In the genomic region with DNA sequence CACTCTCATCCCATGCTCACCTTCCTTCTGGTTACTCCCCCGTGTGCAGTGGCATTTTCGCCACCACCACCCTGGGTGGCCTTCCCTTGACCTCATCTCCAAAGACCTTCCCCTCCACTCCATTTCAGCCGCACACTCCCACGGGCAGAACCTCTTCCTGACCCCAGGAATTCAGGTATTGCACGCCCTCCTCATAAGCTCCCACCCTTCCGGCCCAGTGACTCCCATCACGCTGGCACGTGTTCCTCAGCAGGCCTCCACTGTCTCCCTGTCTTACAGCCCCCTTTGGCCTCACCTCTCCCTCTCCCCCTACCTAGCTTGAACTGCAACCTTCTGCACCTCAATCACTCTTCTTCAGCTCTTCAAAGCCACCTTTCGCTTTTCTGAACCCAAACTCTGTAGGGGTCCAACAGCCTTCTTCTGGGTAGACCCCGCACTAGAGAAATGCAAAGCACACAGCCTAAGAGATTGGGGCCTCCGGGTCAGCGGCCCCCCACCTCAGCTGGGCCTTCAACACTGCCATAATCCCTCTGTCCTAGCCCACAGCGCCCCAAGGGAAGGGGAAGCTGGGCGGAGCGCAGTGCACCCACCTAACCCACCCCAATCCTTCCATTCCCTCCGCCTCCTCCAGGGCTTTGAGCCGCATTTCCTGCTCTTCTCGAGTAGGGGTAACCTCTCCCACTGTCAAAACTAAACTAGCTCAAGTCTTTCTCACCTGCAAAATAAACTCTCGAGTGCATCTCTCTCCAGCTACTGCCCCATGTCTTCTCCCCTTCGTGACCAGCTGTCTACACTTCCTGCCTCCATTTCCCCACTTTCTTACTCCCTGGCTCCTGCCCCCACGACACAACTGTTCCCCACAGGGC, we compare ENCODE assay signal across 14 cellular contexts. TPM values are rescaled to one million over a fixed set of nuclear protein-coding genes. Genes with fewer than 3 reads are reported as not detected.
DNase-seq lines count a peak whose midpoint lies in the region; ATAC-seq, FAIRE-seq and TF ChIP-seq lines count a peak whose summit lies in the region.
"Had no signal": no experiment of that assay in that cellular context is flagged by ENCODE, and none has a peak within 500 bp of the region (broad histone marks: within the 10 kb centered on the region; RNA-seq: fewer than 3 reads in every experiment).

No MANE protein-coding gene starts in this region.

- 87 to 92% (median 88%) methylated on average over 21 of the region's 21 CpGs for WGBS in stomach, 5 donors

- TF ChIP-seq EP300 in stomach (IDR thresholded peaks at IDR 0.05) = no peak

- no peak for TF ChIP-seq CTCF in HFF-Myc (IDR thresholded peaks at IDR 0.05; ENCODE audit: low read depth, low read length, missing control alignments)
- TF ChIP-seq CTCF in stomach (IDR thresholded peaks at IDR 0.05) = no peak

- H3K4me1 ChIP-seq in CD4-positive, CD25-positive, alpha-beta regulatory T cell (ENCODE audit: control insufficient read depth, insufficient read depth, low read length, poor library complexity, severe bottlenecking) = peaks cover 22% of the 10 kb centered on the region
- peaks cover 13 to 43% (median 23%) of the 10 kb centered on the region in 4 donors for H3K4me1 ChIP-seq in stomach

- FAIRE-seq in GM19239 (lab: Jason Lieb, UNC) = no peak

- no peaks in the 10 kb centered on the region for H3K9me3 ChIP-seq in CD4-positive, CD25-positive, alpha-beta regulatory T cell (ENCODE audit: control insufficient read depth in 2 of 2, low read length in 2 of 2)
- H3K9me3 ChIP-seq in stomach = no peaks in the 10 kb centered on the region
- H3K9me3 ChIP-seq: neutrophil, Peyer's patch, uterus had no signal

- peak overlapping the region in 1 of 3 donors; percentile 76 for H3K27ac Mint-ChIP-seq in CD4-positive, CD25-positive, alpha-beta regulatory T cell
- H3K27ac Mint-ChIP-seq in activated T-helper 1 cell treated with anti-CD3 and anti-CD28 coated beads, Interleukin-12 subunit alpha, Interleukin-12 subunit beta, Interleukin-2, Interleukin-4 antibody, amounts not matched to agents 30 ng/mL and 10 ng/mL and 1 ng/mL, durations not matched to agents 14 hours and 24 hours and 36 hours = peak overlapping the region; percentile 9
- peak overlapping the region in 4 of 10 donors; percentile 41 to 81 (median 69) for H3K27ac Mint-ChIP-seq in naive thymus-derived CD8-positive, alpha-beta T cell

- no peak overlapping the region for H3K27ac ChIP-seq in CD4-positive, CD25-positive, alpha-beta regulatory T cell (ENCODE audit: insufficient read depth, low read length, poor library complexity, severe bottlenecking)
- no peak overlapping the region for H3K27ac ChIP-seq in stomach
- H3K27ac ChIP-seq: neutrophil, Peyer's patch, uterus had no signal

- no peak for DNase-seq in CD4-positive, CD25-positive, alpha-beta regulatory T cell
- DNase-seq in HFF-Myc (ENCODE audit: extremely low read depth, low read depth) (no peak), stomach (no peak), GM19239 (ENCODE audit: insufficient read length, low spot score) (no peak), HPDE6-E6E7 (ENCODE audit: extremely low spot score) (no peak), superior temporal gyrus (ENCODE audit: extremely low spot score) (no peak)
- no peak for DNase-seq in activated T-helper 1 cell treated with anti-CD3 and anti-CD28 coated beads, Interleukin-12 subunit alpha, Interleukin-12 subunit beta, Interleukin-2, Interleukin-4 antibody, amounts not matched to agents 30 ng/mL and 10 ng/mL and 1 ng/mL, durations not matched to agents 14 hours and 24 hours and 36 hours (ENCODE audit: low spot score)
- no peak for DNase-seq in naive thymus-derived CD8-positive, alpha-beta T cell
- DNase-seq: activated CD4-positive, alpha-beta T cell treated with anti-CD3 and anti-CD28 coated beads, Interleukin-2, amount 50 U/mL, for 4 hours; cortex of kidney; Peyer's patch; uterus had no signal

- ATAC-seq in CD4-positive, CD25-positive, alpha-beta regulatory T cell (ENCODE audit: low read depth in 2 of 2) = no peak
- no peak for ATAC-seq in naive thymus-derived CD8-positive, alpha-beta T cell

- H3K27me3 ChIP-seq in CD4-positive, CD25-positive, alpha-beta regulatory T cell (ENCODE audit: control insufficient read depth, insufficient read depth, low read length) = no peaks in the 10 kb centered on the region
- H3K27me3 ChIP-seq in stomach = no peaks in the 10 kb centered on the region
- H3K27me3 ChIP-seq: Peyer's patch, uterus had no signal

- no peaks in the 10 kb centered on the region for H3K36me3 Mint-ChIP-seq in CD4-positive, CD25-positive, alpha-beta regulatory T cell
- peaks cover 15% of the 10 kb centered on the region for H3K36me3 Mint-ChIP-seq in activated T-helper 1 cell treated with anti-CD3 and anti-CD28 coated beads, Interleukin-12 subunit alpha, Interleukin-12 subunit beta, Interleukin-2, Interleukin-4 antibody, amounts not matched to agents 30 ng/mL and 10 ng/mL and 1 ng/mL, durations not matched to agents 14 hours and 24 hours and 36 hours (ENCODE audit: low read depth)
- H3K36me3 Mint-ChIP-seq in naive thymus-derived CD8-positive, alpha-beta T cell = no peaks in the 10 kb centered on the region

- POLR2A ChIA-PET in naive thymus-derived CD8-positive, alpha-beta T cell (lab: Charles Lee) = interaction anchor here (2.1 to 3.7 kb wide), 2 partner anchors 18 to 41 kb away, joined by 17 to 26 read pairs; a partner anchor contains a TSS

- no peaks in the 10 kb centered on the region for H3K36me3 ChIP-seq in CD4-positive, CD25-positive, alpha-beta regulatory T cell (ENCODE audit: control insufficient read depth, insufficient read depth, low read length)
- H3K36me3 ChIP-seq in stomach = no peaks in the 10 kb centered on the region
- H3K36me3 ChIP-seq: neutrophil, Peyer's patch, uterus had no signal

- peaks cover 0 to 3% (median 0%) of the 10 kb centered on the region in 7 donors for H3K9me3 Mint-ChIP-seq in CD4-positive, CD25-positive, alpha-beta regulatory T cell
- H3K9me3 Mint-ChIP-seq in activated T-helper 1 cell treated with anti-CD3 and anti-CD28 coated beads, Interleukin-12 subunit alpha, Interleukin-12 subunit beta, Interleukin-2, Interleukin-4 antibody, amounts not matched to agents 30 ng/mL and 10 ng/mL and 1 ng/mL, durations not matched to agents 14 hours and 24 hours and 36 hours = no peaks in the 10 kb centered on the region
- no peaks in the 10 kb centered on the region for H3K9me3 Mint-ChIP-seq in naive thymus-derived CD8-positive, alpha-beta T cell

- no peak for TF ChIP-seq POLR2A in stomach (IDR thresholded peaks at IDR 0.05)

- H3K4me3 Mint-ChIP-seq in CD4-positive, CD25-positive, alpha-beta regulatory T cell = peak overlapping the region; percentile 59 to 94 (median 92)
- peak overlapping the region; percentile 96 for H3K4me3 Mint-ChIP-seq in activated T-helper 1 cell treated with anti-CD3 and anti-CD28 coated beads, Interleukin-12 subunit alpha, Interleukin-12 subunit beta, Interleukin-2, Interleukin-4 antibody, amounts not matched to agents 30 ng/mL and 10 ng/mL and 1 ng/mL, durations not matched to agents 14 hours and 24 hours and 36 hours
- peak overlapping the region; percentile 87 to 95 (median 90) for H3K4me3 Mint-ChIP-seq in naive thymus-derived CD8-positive, alpha-beta T cell

- H3K27me3 Mint-ChIP-seq in CD4-positive, CD25-positive, alpha-beta regulatory T cell = peaks cover 4% of the 10 kb centered on the region
- H3K27me3 Mint-ChIP-seq in activated T-helper 1 cell treated with anti-CD3 and anti-CD28 coated beads, Interleukin-12 subunit alpha, Interleukin-12 subunit beta, Interleukin-2, Interleukin-4 antibody, amounts not matched to agents 30 ng/mL and 10 ng/mL and 1 ng/mL, durations not matched to agents 14 hours and 24 hours and 36 hours (ENCODE audit: insufficient read depth) = peaks cover 8% of the 10 kb centered on the region
- H3K27me3 Mint-ChIP-seq in naive thymus-derived CD8-positive, alpha-beta T cell = peaks cover 0 to 4% (median 0%) of the 10 kb centered on the region in 5 donors

- intact Hi-C loops in activated T-helper 1 cell treated with anti-CD3 and anti-CD28 coated beads, Interleukin-12 subunit alpha, Interleukin-12 subunit beta, Interleukin-2, Interleukin-4 antibody, amounts not matched to agents 30 ng/mL and 10 ng/mL and 1 ng/mL, durations not matched to agents 14 hours and 24 hours and 36 hours (cut with micrococcal nuclease) = loop anchor here (5.0 kb wide), 2 partner anchors 510 to 635 kb away; a partner anchor contains a TSS
- intact Hi-C loops in stomach (cut with DNase I; ENCODE audit: low total_unique reads) = no loop called here

- H3K4me3 ChIP-seq in CD4-positive, CD25-positive, alpha-beta regulatory T cell (ENCODE audit: low read depth, low read length) = no peak overlapping the region
- H3K4me3 ChIP-seq in HFF-Myc (replicated peaks; ENCODE audit: low read depth, low read length) = peak overlapping the region; percentile 85
- H3K4me3 ChIP-seq in stomach = no peak overlapping the region

- peaks cover 7 to 27% (median 18%) of the 10 kb centered on the region in 4 donors for H3K4me1 Mint-ChIP-seq in CD4-positive, CD25-positive, alpha-beta regulatory T cell
- peaks cover 39% of the 10 kb centered on the region for H3K4me1 Mint-ChIP-seq in activated T-helper 1 cell treated with anti-CD3 and anti-CD28 coated beads, Interleukin-12 subunit alpha, Interleukin-12 subunit beta, Interleukin-2, Interleukin-4 antibody, amounts not matched to agents 30 ng/mL and 10 ng/mL and 1 ng/mL, durations not matched to agents 14 hours and 24 hours and 36 hours (ENCODE audit: low read depth)
- H3K4me1 Mint-ChIP-seq in naive thymus-derived CD8-positive, alpha-beta T cell = peaks cover 15 to 32% (median 23%) of the 10 kb centered on the region in 4 donors

RNA-seq across cellular contexts. Expression of a gene that starts 1.7 kb away (rescaled TPM):
- total RNA-seq in CD4-positive, CD25-positive, alpha-beta regulatory T cell = 4.1 TPM
- polyA plus RNA-seq in CD4-positive, CD25-positive, alpha-beta regulatory T cell = 1 to 10 TPM; 6.6 to 9.5 (median 7.5) TPM
- 60.9 and 64.5 TPM in 2 replicates for total RNA-seq in activated T-helper 1 cell treated with anti-CD3 and anti-CD28 coated beads, Interleukin-12 subunit alpha, Interleukin-12 subunit beta, Interleukin-2, Interleukin-4 antibody, amounts not matched to agents 30 ng/mL and 10 ng/mL and 1 ng/mL, durations not matched to agents 14 hours and 24 hours and 36 hours
- total RNA-seq in naive thymus-derived CD8-positive, alpha-beta T cell = 1 to 10 TPM; 5.9 to 6.2 TPM
- 10 to 100 TPM in 1 of 3 donors, 1 to 10 TPM in 2; 7.1 to 10.1 (median 9.3) TPM for polyA plus RNA-seq in naive thymus-derived CD8-positive, alpha-beta T cell
- 10 to 100 TPM in 4 of 5 donors, 1 to 10 TPM in 1; 7.6 to 54.0 (median 21.4) TPM for total RNA-seq in stomach
- polyA plus RNA-seq in stomach = 10 to 100 TPM; 28.1 to 38.2 (median 31.3) TPM

RNA-seq across cellular contexts. Expression of a gene that starts 17.9 kb away (rescaled TPM):
- 44.1 TPM for total RNA-seq in CD4-positive, CD25-positive, alpha-beta regulatory T cell
- polyA plus RNA-seq in CD4-positive, CD25-positive, alpha-beta regulatory T cell = 10 to 100 TPM; 36.9 to 55.5 (median 44.4) TPM
- 21.3 and 25.8 TPM in 2 replicates for total RNA-seq in activated T-helper 1 cell treated with anti-CD3 and anti-CD28 coated beads, Interleukin-12 subunit alpha, Interleukin-12 subunit beta, Interleukin-2, Interleukin-4 antibody, amounts not matched to agents 30 ng/mL and 10 ng/mL and 1 ng/mL, durations not matched to agents 14 hours and 24 hours and 36 hours
- total RNA-seq in naive thymus-derived CD8-positive, alpha-beta T cell = 10 to 100 TPM; 32.0 to 38.0 TPM
- 10 to 100 TPM; 44.1 to 56.6 (median 54.0) TPM for polyA plus RNA-seq in naive thymus-derived CD8-positive, alpha-beta T cell
- total RNA-seq in stomach = 10 to 100 TPM; 24.9 to 52.2 (median 47.3) TPM
- 10 to 100 TPM; 75.9 to 95.6 (median 94.9) TPM for polyA plus RNA-seq in stomach

RNA-seq across cellular contexts. Expression of a gene that starts 18.2 kb away (rescaled TPM):
- 15.7 TPM for total RNA-seq in CD4-positive, CD25-positive, alpha-beta regulatory T cell
- polyA plus RNA-seq in CD4-positive, CD25-positive, alpha-beta regulatory T cell = 10 to 100 TPM in 1 of 4 donors, 1 to 10 TPM in 3; 6.5 to 10.5 (median 8.8) TPM
- 35.1 and 39.9 TPM in 2 replicates for total RNA-seq in activated T-helper 1 cell treated with anti-CD3 and anti-CD28 coated beads, Interleukin-12 subunit alpha, Interleukin-12 subunit beta, Interleukin-2, Interleukin-4 antibody, amounts not matched to agents 30 ng/mL and 10 ng/mL and 1 ng/mL, durations not matched to agents 14 hours and 24 hours and 36 hours
- total RNA-seq in naive thymus-derived CD8-positive, alpha-beta T cell = 10 to 100 TPM; 20.6 to 23.7 TPM
- 1 to 10 TPM; 5.6 to 9.4 (median 7.1) TPM for polyA plus RNA-seq in naive thymus-derived CD8-positive, alpha-beta T cell
- total RNA-seq in stomach = 10 to 100 TPM in 3 of 5 donors, 1 to 10 TPM in 2; 1.7 to 50.4 (median 19.3) TPM
- polyA plus RNA-seq in stomach = 10 to 100 TPM; 12.7 to 25.4 (median 21.4) TPM

RNA-seq across cellular contexts. Expression of a gene that starts 40.0 kb away (rescaled TPM):
- 29.4 TPM for total RNA-seq in CD4-positive, CD25-positive, alpha-beta regulatory T cell
- polyA plus RNA-seq in CD4-positive, CD25-positive, alpha-beta regulatory T cell = 10 to 100 TPM; 70.2 to 88.5 (median 74.7) TPM
- 110 and 114 TPM in 2 replicates for total RNA-seq in activated T-helper 1 cell treated with anti-CD3 and anti-CD28 coated beads, Interleukin-12 subunit alpha, Interleukin-12 subunit beta, Interleukin-2, Interleukin-4 antibody, amounts not matched to agents 30 ng/mL and 10 ng/mL and 1 ng/mL, durations not matched to agents 14 hours and 24 hours and 36 hours
- total RNA-seq in naive thymus-derived CD8-positive, alpha-beta T cell = 10 to 100 TPM; 35.4 to 37.5 TPM
- polyA plus RNA-seq in naive thymus-derived CD8-positive, alpha-beta T cell = 10 to 100 TPM; 81.3 to 90.3 (median 85.6) TPM
- total RNA-seq in stomach = 100 to 1,000 TPM in 1 of 5 donors, 10 to 100 TPM in 4; 41.9 to 118 (median 57.6) TPM
- 10 to 100 TPM; 44.2 to 69.2 (median 63.8) TPM for polyA plus RNA-seq in stomach

RNA-seq across cellular contexts. Expression of a gene that starts 47.7 kb away (rescaled TPM):
- not detected for total RNA-seq in CD4-positive, CD25-positive, alpha-beta regulatory T cell
- polyA plus RNA-seq in CD4-positive, CD25-positive, alpha-beta regulatory T cell = not detected
- not detected in 2 replicates for total RNA-seq in activated T-helper 1 cell treated with anti-CD3 and anti-CD28 coated beads, Interleukin-12 subunit alpha, Interleukin-12 subunit beta, Interleukin-2, Interleukin-4 antibody, amounts not matched to agents 30 ng/mL and 10 ng/mL and 1 ng/mL, durations not matched to agents 14 hours and 24 hours and 36 hours
- total RNA-seq in naive thymus-derived CD8-positive, alpha-beta T cell = not detected
- not detected for polyA plus RNA-seq in naive thymus-derived CD8-positive, alpha-beta T cell
- not detected for total RNA-seq in stomach
- polyA plus RNA-seq in stomach = not detected
- total RNA-seq: M059J, Peyer's patch, uterus had no signal
